ENCODE assay signal across 13 cellular contexts in genomic region chr3:195855471-195856409, GRCh38. TPM values are rescaled to one million over a fixed set of nuclear protein-coding genes. Genes with fewer than 3 reads are reported as not detected.
DNase-seq lines count a peak whose midpoint lies in the region; ATAC-seq and TF ChIP-seq lines count a peak whose summit lies in the region.
"Had no signal": no experiment of that assay in that cellular context is flagged by ENCODE, and none has a peak within 500 bp of the region (broad histone marks: within the 10 kb centered on the region; RNA-seq: fewer than 3 reads in every experiment).

No MANE protein-coding gene starts in this region.

- no peaks in the 10 kb centered on the region for H3K27me3 ChIP-seq in right lobe of liver

- peak; percentile 31 for DNase-seq in SW480 (ENCODE audit: low spot score)
- DNase-seq in right lobe of liver, result no peak
- DNase-seq in NCI-H774 (lab: John Stamatoyannopoulos, UW), result no peak
- DNase-seq: activated CD4-positive, alpha-beta T cell treated with anti-CD3 and anti-CD28 coated beads for 4 hours; activated naive CD4-positive, alpha-beta T cell treated with anti-CD3 and anti-CD28 coated beads, Interleukin-2, amount 10 ng/mL, durations not matched to agents 7 days and 5 days; NCI-H1092; NCI-H524 treated with DMSO at 0.1 percent for 48 hours had no signal

- intact Hi-C loops in right lobe of liver (cut with DNase I), result loop anchor here in 1 of 2 donors (5.0 kb wide), 1 partner anchor 37 kb away; no protein-coding TSS in a partner anchor

- H3K9me3 ChIP-seq in right lobe of liver, result no peaks in the 10 kb centered on the region
- H3K9me3 ChIP-seq: left lung had no signal

- TF ChIP-seq CTCF in GM12872 (IDR thresholded peaks at IDR 0.05; ENCODE audit: insufficient read depth, low read depth, low read length), result 0 out of 3 replicates have a peak, but pooled peaks have one; percentile 14
- TF ChIP-seq CTCF in LNCAP (IDR thresholded peaks at IDR 0.05), result peak; percentile 81
- TF ChIP-seq CTCF in right lobe of liver (IDR thresholded peaks at IDR 0.05), result peak; percentile 8 to 49 (median 42)

- no peak for TF ChIP-seq POLR2A in right lobe of liver (IDR thresholded peaks at IDR 0.05)

- peaks cover 0 to 34% (median 12%) of the 10 kb centered on the region in 4 donors for H3K4me1 ChIP-seq in right lobe of liver
- H3K4me1 ChIP-seq: parathyroid adenoma had no signal

- no peak overlapping the region for H3K27ac ChIP-seq in right lobe of liver
- H3K27ac ChIP-seq: left lung, parathyroid adenoma had no signal

- H3K36me3 ChIP-seq in right lobe of liver, result no peaks in the 10 kb centered on the region
- H3K36me3 ChIP-seq: left lung had no signal

- 68% methylated on average over 13 of the region's 13 CpGs for WGBS in right lobe of liver (ENCODE audit: insufficient coverage, low coverage, low lambda C conversion rate, missing lambda C conversion rate)

- no peak for ATAC-seq in right lobe of liver
- no peak for ATAC-seq in GM21619 (IDR thresholded peaks at IDR 0.05; ENCODE audit: unreplicated experiment)
- no peak for ATAC-seq in GM21367 (IDR thresholded peaks at IDR 0.05; ENCODE audit: unreplicated experiment)

- no peak overlapping the region for H3K4me3 ChIP-seq in right lobe of liver
- H3K4me3 ChIP-seq: left lung had no signal

RNA-seq across cellular contexts. Expression of gene MUC4, which starts 44.0 kb away (rescaled TPM):
- under 1 TPM in 2 of 6 experiments, not detected in 4; 0.07 to 0.20 TPM for total RNA-seq in right lobe of liver

RNA-seq across cellular contexts. Expression of gene TNK2, which starts 52.6 kb away (rescaled TPM):
- 10 to 100 TPM; 12.6 to 52.5 (median 25.3) TPM for total RNA-seq in right lobe of liver

Comparison
In these comparisons a context has a peak if more than half of its experiments do, and no peak if none do; other contexts are left out.
1. CTCF ChIP-seq: peak in every context shown above with its lines; median percentile 81 in LNCAP; 42 in right lobe of liver; 14 in GM12872.